Comparison of ENCODE assay signal across 1 cellular context in genomic region chr2:198114064-198114463, GRCh38.
TF ChIP-seq lines count a peak whose summit lies in the region.

No MANE protein-coding gene starts in this region.

TF ChIP-seq in K562, 482 proteins besides CTCF, POLR2A, EP300 and RAD21 (continued from another document):
- TF ChIP-seq E2F4 (CRISPR knock-in tag; IDR thresholded peaks at IDR 0.05; ENCODE audit: low read depth) (no peak), ZFPM2 (CRISPR knock-in tag; IDR thresholded peaks at IDR 0.05) (no peak), ZBTB9 (CRISPR knock-in tag; IDR thresholded peaks at IDR 0.05) (no peak), CBX1 (IDR thresholded peaks at IDR 0.05; ENCODE audit: low read depth) (no peak), MEF2A (IDR thresholded peaks at IDR 0.05; ENCODE audit: control insufficient read depth, low read depth, low read length) (no peak), POLR2AphosphoS5 (IDR thresholded peaks at IDR 0.05; ENCODE audit: control insufficient read depth, insufficient read depth, low read depth, low read length) (peak; percentile 24; the same call in 1 of the 2 replicates), PYGO2 (tag; IDR thresholded peaks at IDR 0.05) (no peak)
